ENCODE assay signal across 8 cellular contexts in genomic region chrX:47093248-47093647, GRCh38. TPM values are rescaled to one million over a fixed set of nuclear protein-coding genes. Genes with fewer than 3 reads are reported as not detected.
DNase-seq lines count a peak whose midpoint lies in the region; ATAC-seq and TF ChIP-seq lines count a peak whose summit lies in the region.

No MANE protein-coding gene starts in this region.

- CTCF ChIA-PET in activated CD4-positive, alpha-beta T cell treated with anti-CD3 and anti-CD28 coated beads, Interleukin-2, amount 10 ng/mL, durations not matched to agents 7 days and 5 days (lab: Charles Lee): no interaction called here

- no peaks in the 10 kb centered on the region for H3K9me3 ChIP-seq in breast epithelium
- no peaks in the 10 kb centered on the region for H3K9me3 ChIP-seq in neural cell (ENCODE audit: low read length)

- H3K9ac ChIP-seq in neural cell (ENCODE audit: low read length): no peak overlapping the region

- H3K4me1 ChIP-seq in breast epithelium: no peaks in the 10 kb centered on the region

- H4K20me1 ChIP-seq in neural cell (ENCODE audit: insufficient read depth): no peaks in the 10 kb centered on the region

- TF ChIP-seq POLR2A in breast epithelium (IDR thresholded peaks at IDR 0.05): no peak

- no peaks in the 10 kb centered on the region for H3F3A ChIP-seq in neural cell (ENCODE audit: insufficient read depth, low read length, poor library complexity, severe bottlenecking)

- no peak overlapping the region for H3K4me3 ChIP-seq in breast epithelium
- no peak overlapping the region for H3K4me3 ChIP-seq in neural cell (ENCODE audit: low read length)

- peak; percentile 12 for DNase-seq in activated CD4-positive, alpha-beta T cell treated with anti-CD3 and anti-CD28 coated beads, Interleukin-2, amount 10 ng/mL, durations not matched to agents 7 days and 5 days
- DNase-seq in activated CD4-positive, alpha-beta T cell treated with anti-CD3 and anti-CD28 coated beads, Interleukin-2, amount 10 ng/mL, durations not matched to agents 24 days and 14 days: no peak
- DNase-seq in NCI-H1694 treated with DMSO at 0.1 percent for 48 hours (lab: John Stamatoyannopoulos, UW): peak; percentile 43
- no peak for DNase-seq in breast epithelium (ENCODE audit: low spot score in 2 of 2)
- DNase-seq in GF-D8 (lab: John Stamatoyannopoulos, UW): no peak
- no peak for DNase-seq in activated T-cell treated with anti-CD3 and anti-CD28 coated beads, Interleukin-2, amount 50 U/mL, for 4 hours

- H3K27me3 ChIP-seq in breast epithelium (peaks cover 0 to 14% of the 10 kb centered on the region in 2 donors), neural cell (ENCODE audit: insufficient read depth, low read depth, low read length) (no peaks in the 10 kb centered on the region)

- H3K27ac ChIP-seq in breast epithelium (no peak overlapping the region), neural cell (ENCODE audit: low read length) (no peak overlapping the region)

- no peak for TF ChIP-seq EP300 in neural cell (conservative IDR thresholded peaks at IDR 0.05; ENCODE audit: poor library complexity, severe bottlenecking)

- intact Hi-C loops in activated CD4-positive, alpha-beta T cell treated with anti-CD3 and anti-CD28 coated beads, Interleukin-2, amount 10 ng/mL, durations not matched to agents 24 days and 14 days (cut with micrococcal nuclease): loop anchor here (2.0 kb wide), 1 partner anchor 190 kb away; no protein-coding TSS in a partner anchor
- intact Hi-C loops in breast epithelium (cut with DNase I; ENCODE audit: low total_unique reads): no loop called here

- H3K36me3 ChIP-seq in breast epithelium (no peaks in the 10 kb centered on the region), neural cell (ENCODE audit: insufficient read depth, low read length) (no peaks in the 10 kb centered on the region)

- no peaks in the 10 kb centered on the region for H3K9me2 ChIP-seq in neural cell (ENCODE audit: insufficient read depth, low read length)

- POLR2A ChIA-PET in activated CD4-positive, alpha-beta T cell treated with anti-CD3 and anti-CD28 coated beads, Interleukin-2, amount 10 ng/mL, durations not matched to agents 7 days and 5 days (lab: Charles Lee): interaction anchor here (0.6 kb wide), 1 partner anchor 58 kb away, joined by 4 read pairs; no protein-coding TSS in a partner anchor

- no peaks in the 10 kb centered on the region for H3K9me3 Mint-ChIP-seq in activated CD4-positive, alpha-beta T cell treated with anti-CD3 and anti-CD28 coated beads, Interleukin-2, amount 10 ng/mL, durations not matched to agents 7 days and 5 days
- H3K9me3 Mint-ChIP-seq in activated CD4-positive, alpha-beta T cell treated with anti-CD3 and anti-CD28 coated beads, Interleukin-2, amount 10 ng/mL, durations not matched to agents 24 days and 14 days: no peaks in the 10 kb centered on the region
- no peaks in the 10 kb centered on the region for H3K9me3 Mint-ChIP-seq in activated T-cell treated with anti-CD3 and anti-CD28 coated beads, Interleukin-2, amount 50 U/mL, for 4 hours

- H3K27me3 Mint-ChIP-seq in activated CD4-positive, alpha-beta T cell treated with anti-CD3 and anti-CD28 coated beads, Interleukin-2, amount 10 ng/mL, durations not matched to agents 7 days and 5 days: no peaks in the 10 kb centered on the region
- H3K27me3 Mint-ChIP-seq in activated CD4-positive, alpha-beta T cell treated with anti-CD3 and anti-CD28 coated beads, Interleukin-2, amount 10 ng/mL, durations not matched to agents 24 days and 14 days: no peaks in the 10 kb centered on the region
- H3K27me3 Mint-ChIP-seq in activated T-cell treated with anti-CD3 and anti-CD28 coated beads, Interleukin-2, amount 50 U/mL, for 4 hours (ENCODE audit: low read depth): no peaks in the 10 kb centered on the region

- no peak overlapping the region for H3K4me2 ChIP-seq in neural cell (ENCODE audit: low read length)

- TF ChIP-seq CTCF in breast epithelium (IDR thresholded peaks at IDR 0.05): peak in 2 of 3 donors; percentile 31 to 43
- TF ChIP-seq CTCF in neural cell (IDR thresholded peaks at IDR 0.05; ENCODE audit: poor library complexity, severe bottlenecking): peak; percentile 65

- H3K79me2 ChIP-seq in neural cell (replicated peaks; ENCODE audit: insufficient read depth, low read length): no peaks in the 10 kb centered on the region

- H2AFZ ChIP-seq in neural cell (ENCODE audit: low read depth, low read length): no peak overlapping the region

- H3K36me3 Mint-ChIP-seq in activated CD4-positive, alpha-beta T cell treated with anti-CD3 and anti-CD28 coated beads, Interleukin-2, amount 10 ng/mL, durations not matched to agents 7 days and 5 days (ENCODE audit: low read depth): no peaks in the 10 kb centered on the region
- H3K36me3 Mint-ChIP-seq in activated CD4-positive, alpha-beta T cell treated with anti-CD3 and anti-CD28 coated beads, Interleukin-2, amount 10 ng/mL, durations not matched to agents 24 days and 14 days (ENCODE audit: low read depth): no peaks in the 10 kb centered on the region
- no peaks in the 10 kb centered on the region for H3K36me3 Mint-ChIP-seq in activated T-cell treated with anti-CD3 and anti-CD28 coated beads, Interleukin-2, amount 50 U/mL, for 4 hours (ENCODE audit: insufficient read depth)

- peak; percentile 66 for TF ChIP-seq RAD21 in neural cell (conservative IDR thresholded peaks at IDR 0.05)

- no peak for ATAC-seq in HG02970 (IDR thresholded peaks at IDR 0.05; ENCODE audit: low FRiP score, unreplicated experiment)
- no peak for ATAC-seq in activated T-cell treated with anti-CD3 and anti-CD28 coated beads, Interleukin-2, amount 50 U/mL, for 4 hours

- no peak overlapping the region for H3K4me3 Mint-ChIP-seq in activated CD4-positive, alpha-beta T cell treated with anti-CD3 and anti-CD28 coated beads, Interleukin-2, amount 10 ng/mL, durations not matched to agents 7 days and 5 days
- H3K4me3 Mint-ChIP-seq in activated CD4-positive, alpha-beta T cell treated with anti-CD3 and anti-CD28 coated beads, Interleukin-2, amount 10 ng/mL, durations not matched to agents 24 days and 14 days: no peak overlapping the region
- no peak overlapping the region for H3K4me3 Mint-ChIP-seq in activated T-cell treated with anti-CD3 and anti-CD28 coated beads, Interleukin-2, amount 50 U/mL, for 4 hours

- no peak overlapping the region for H3K27ac Mint-ChIP-seq in activated CD4-positive, alpha-beta T cell treated with anti-CD3 and anti-CD28 coated beads, Interleukin-2, amount 10 ng/mL, durations not matched to agents 7 days and 5 days
- H3K27ac Mint-ChIP-seq in activated CD4-positive, alpha-beta T cell treated with anti-CD3 and anti-CD28 coated beads, Interleukin-2, amount 10 ng/mL, durations not matched to agents 24 days and 14 days: no peak overlapping the region

- peaks cover 9% of the 10 kb centered on the region for H3K4me1 Mint-ChIP-seq in activated CD4-positive, alpha-beta T cell treated with anti-CD3 and anti-CD28 coated beads, Interleukin-2, amount 10 ng/mL, durations not matched to agents 7 days and 5 days
- H3K4me1 Mint-ChIP-seq in activated CD4-positive, alpha-beta T cell treated with anti-CD3 and anti-CD28 coated beads, Interleukin-2, amount 10 ng/mL, durations not matched to agents 24 days and 14 days: peaks cover 2% of the 10 kb centered on the region
- H3K4me1 Mint-ChIP-seq in activated T-cell treated with anti-CD3 and anti-CD28 coated beads, Interleukin-2, amount 50 U/mL, for 4 hours (ENCODE audit: low read depth): peaks cover 9% of the 10 kb centered on the region

TF ChIP-seq in neural cell, 6 proteins besides CTCF, POLR2A, EP300 and RAD21:
- TF ChIP-seq SMC3 (conservative IDR thresholded peaks at IDR 0.05; ENCODE audit: poor library complexity): peak; percentile 64
- no peak for TF ChIP-seq POLR2AphosphoS5 (IDR thresholded peaks at IDR 0.05)

RNA-seq across cellular contexts. Expression of gene RGN, which starts 15.0 kb away (rescaled TPM):
- total RNA-seq in activated CD4-positive, alpha-beta T cell treated with anti-CD3 and anti-CD28 coated beads, Interleukin-2, amount 10 ng/mL, durations not matched to agents 7 days and 5 days: not detected
- not detected in 2 replicates for total RNA-seq in activated CD4-positive, alpha-beta T cell treated with anti-CD3 and anti-CD28 coated beads, Interleukin-2, amount 10 ng/mL, durations not matched to agents 24 days and 14 days
- total RNA-seq in breast epithelium: 1 to 10 TPM; 2.6 to 4.3 (median 3.8) TPM
- polyA plus RNA-seq in neural cell: 1.5 TPM in 1 of 2 replicates, not detected in the other
- polyA minus RNA-seq in neural cell: 0.97 TPM in 1 of 2 replicates, not detected in the other
- total RNA-seq in activated T-cell treated with anti-CD3 and anti-CD28 coated beads, Interleukin-2, amount 50 U/mL, for 4 hours: under 1 TPM; 0.11 to 0.15 (median 0.14) TPM

RNA-seq across cellular contexts. Expression of gene NDUFB11, which starts 51.3 kb away (rescaled TPM):
- 100 to 1,000 TPM; 109 to 111 TPM for total RNA-seq in activated CD4-positive, alpha-beta T cell treated with anti-CD3 and anti-CD28 coated beads, Interleukin-2, amount 10 ng/mL, durations not matched to agents 7 days and 5 days
- total RNA-seq in activated CD4-positive, alpha-beta T cell treated with anti-CD3 and anti-CD28 coated beads, Interleukin-2, amount 10 ng/mL, durations not matched to agents 24 days and 14 days: 86.8 and 89.5 TPM in 2 replicates
- 10 to 100 TPM; 49.3 to 61.0 (median 54.4) TPM for total RNA-seq in breast epithelium
- polyA plus RNA-seq in neural cell: 184 and 195 TPM in 2 replicates
- polyA minus RNA-seq in neural cell: 53.6 and 67.1 TPM in 2 replicates
- 100 to 1,000 TPM in 2 of 3 donors, 10 to 100 TPM in 1; 95.3 to 103 (median 100) TPM for total RNA-seq in activated T-cell treated with anti-CD3 and anti-CD28 coated beads, Interleukin-2, amount 50 U/mL, for 4 hours

RNA-seq across cellular contexts. Expression of gene RBM10, which starts 51.8 kb away (rescaled TPM):
- 10 to 100 TPM; 59.0 to 59.2 TPM for total RNA-seq in activated CD4-positive, alpha-beta T cell treated with anti-CD3 and anti-CD28 coated beads, Interleukin-2, amount 10 ng/mL, durations not matched to agents 7 days and 5 days
- 64.3 and 64.6 TPM in 2 replicates for total RNA-seq in activated CD4-positive, alpha-beta T cell treated with anti-CD3 and anti-CD28 coated beads, Interleukin-2, amount 10 ng/mL, durations not matched to agents 24 days and 14 days
- 10 to 100 TPM; 28.2 to 33.1 (median 31.0) TPM for total RNA-seq in breast epithelium
- 53.1 and 64.9 TPM in 2 replicates for polyA plus RNA-seq in neural cell
- 63.9 and 75.5 TPM in 2 replicates for polyA minus RNA-seq in neural cell
- total RNA-seq in activated T-cell treated with anti-CD3 and anti-CD28 coated beads, Interleukin-2, amount 50 U/mL, for 4 hours: 10 to 100 TPM; 77.7 to 83.4 (median 81.4) TPM

Comparison
In these comparisons a context has a peak if more than half of its experiments do, and no peak if none do; other contexts are left out.
1. DNase-seq: peak in activated CD4-positive, alpha-beta T cell treated with anti-CD3 and anti-CD28 coated beads, Interleukin-2, amount 10 ng/mL, durations not matched to agents 7 days and 5 days (single experiment) and NCI-H1694 treated with DMSO at 0.1 percent for 48 hours (single experiment); none in activated CD4-positive, alpha-beta T cell treated with anti-CD3 and anti-CD28 coated beads, Interleukin-2, amount 10 ng/mL, durations not matched to agents 24 days and 14 days (single experiment), breast epithelium (0 of 2), GF-D8 (single experiment) and activated T-cell treated with anti-CD3 and anti-CD28 coated beads, Interleukin-2, amount 50 U/mL, for 4 hours (single experiment).